ENCODE assay signal across 12 cellular contexts in the genomic region with DNA sequence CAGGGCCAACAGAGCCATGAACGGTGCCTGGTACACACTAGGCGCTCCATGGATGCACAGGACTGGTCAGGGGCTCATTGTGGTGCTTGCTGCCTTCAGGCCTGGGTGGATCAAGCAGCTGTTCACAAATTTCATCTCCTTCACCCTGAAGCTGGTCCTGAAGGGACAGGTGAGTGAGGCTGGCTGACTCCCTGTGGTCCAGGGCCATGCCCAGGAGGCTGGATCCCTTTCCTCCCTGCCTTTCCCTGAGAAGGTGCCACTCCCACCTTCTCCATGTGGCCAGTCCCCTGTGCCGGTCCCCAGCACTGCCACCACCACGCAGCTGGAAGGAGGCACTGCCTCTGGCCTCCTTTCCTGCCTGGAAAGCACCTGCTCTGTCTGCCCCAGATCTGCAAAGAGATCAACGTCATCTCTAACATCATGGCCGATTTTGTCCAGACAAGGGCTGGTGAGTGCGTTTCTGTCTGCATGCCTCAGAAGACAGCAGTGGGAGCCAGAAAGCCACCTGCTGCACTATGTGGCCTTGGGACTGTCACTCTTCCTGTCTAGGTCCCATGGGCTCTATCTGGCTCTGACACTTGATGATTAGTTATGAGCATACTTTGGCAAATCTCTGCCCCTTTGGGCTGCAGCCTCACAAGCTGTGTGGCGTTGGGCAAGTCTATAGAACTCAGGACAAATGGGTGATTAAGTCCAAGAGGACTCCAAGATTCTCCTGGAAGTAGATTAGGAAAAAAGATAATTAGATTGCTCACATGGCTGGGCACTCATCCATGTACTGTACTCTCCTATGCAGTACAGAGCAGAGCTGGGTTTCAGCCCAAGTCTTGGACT. TPM values are rescaled to one million over a fixed set of nuclear protein-coding genes. Genes with fewer than 3 reads are reported as not detected.
DNase-seq lines count a peak whose midpoint lies in the region; ATAC-seq and TF ChIP-seq lines count a peak whose summit lies in the region.
"Had no signal": no experiment of that assay in that cellular context is flagged by ENCODE, and none has a peak within 500 bp of the region (broad histone marks: within the 10 kb centered on the region; RNA-seq: fewer than 3 reads in every experiment).

No MANE protein-coding gene starts in this region.

- H3K27me3 Mint-ChIP-seq in stimulated activated naive B cell treated with anti-CD40 and anti-IgM and Interleukin-4, amounts not matched to agents 10 μg/mL and 1 μg/mL and 100 μg/mL, for 72 hours = no peaks in the 10 kb centered on the region
- peaks cover 10% of the 10 kb centered on the region for H3K27me3 Mint-ChIP-seq in GM23338 (ENCODE audit: insufficient read depth, low read depth, poor library complexity)
- no peaks in the 10 kb centered on the region for H3K27me3 Mint-ChIP-seq in activated CD4-positive, alpha-beta T cell treated with anti-CD3 and anti-CD28 coated beads for 36 hours

- H3K79me2 ChIP-seq in GM23338 (replicated peaks; ENCODE audit: insufficient read depth) = no peaks in the 10 kb centered on the region

- no peak for TF ChIP-seq CTCF in GM23338 (conservative IDR thresholded peaks at IDR 0.05; ENCODE audit: low read depth in 2 of 2)
- no peak for TF ChIP-seq CTCF in esophagus muscularis mucosa (IDR thresholded peaks at IDR 0.05)

- H3K4me2 ChIP-seq in GM23338 = no peak overlapping the region

- POLR2A ChIA-PET in activated CD4-positive, alpha-beta T cell treated with anti-CD3 and anti-CD28 coated beads for 36 hours (lab: Charles Lee) = interaction anchor here (0.6 to 0.9 kb wide), 3 partner anchors 9 to 327 kb away, joined by 3 to 9 read pairs (median 3); no protein-coding TSS in a partner anchor

- no peaks in the 10 kb centered on the region for H3K4me1 ChIP-seq in NT2/D1 (ENCODE audit: insufficient read depth, insufficient read length)
- H3K4me1 ChIP-seq in GM23338 (ENCODE audit: insufficient read depth) = no peaks in the 10 kb centered on the region
- H3K4me1 ChIP-seq in esophagus muscularis mucosa = peaks cover 2 to 10% (median 3%) of the 10 kb centered on the region in 4 donors

- no peaks in the 10 kb centered on the region for H3F3A ChIP-seq in GM23338 (replicated peaks; ENCODE audit: low read depth)

- H3K4me3 ChIP-seq in NT2/D1 (ENCODE audit: insufficient read length, low read depth) = no peak overlapping the region
- no peak overlapping the region for H3K4me3 ChIP-seq in GM23338
- H3K4me3 ChIP-seq in esophagus muscularis mucosa = no peak overlapping the region
- H3K4me3 ChIP-seq: lower lobe of right lung had no signal

- WGBS in esophagus muscularis mucosa = 64% methylated on average over 8 of the region's 8 CpGs

- CTCF ChIA-PET in activated CD4-positive, alpha-beta T cell treated with anti-CD3 and anti-CD28 coated beads for 36 hours (lab: Charles Lee) = interaction anchor here (0.5 to 1.3 kb wide), 6 partner anchors 10 to 235 kb away, joined by 3 to 4 read pairs (median 3); no protein-coding TSS in a partner anchor

- H3K36me3 ChIP-seq in NT2/D1 (ENCODE audit: insufficient read depth, insufficient read length, low read length) (no peaks in the 10 kb centered on the region), GM23338 (ENCODE audit: insufficient read depth) (no peaks in the 10 kb centered on the region), esophagus muscularis mucosa (no peaks in the 10 kb centered on the region)
- H3K36me3 ChIP-seq: lower lobe of right lung had no signal

- H3K9ac ChIP-seq in NT2/D1 (ENCODE audit: insufficient read length, low read depth) = peak overlapping the region; percentile 8

- H2AFZ ChIP-seq in GM23338 = no peak overlapping the region

- peak overlapping the region; percentile 35 to 75 for H3K4me3 Mint-ChIP-seq in stimulated activated naive B cell treated with anti-CD40 and anti-IgM and Interleukin-4, amounts not matched to agents 10 μg/mL and 1 μg/mL and 100 μg/mL, for 72 hours
- H3K4me3 Mint-ChIP-seq in GM23338 = no peak overlapping the region
- no peak overlapping the region for H3K4me3 Mint-ChIP-seq in activated CD4-positive, alpha-beta T cell treated with anti-CD3 and anti-CD28 coated beads for 36 hours

- peak; percentile 44 for DNase-seq in DMS53 (lab: John Stamatoyannopoulos, UW)
- no peak for DNase-seq in DMS53 treated with DMSO at 0.1 percent for 48 hours (lab: John Stamatoyannopoulos, UW; ENCODE audit: unreplicated experiment)
- no peak for DNase-seq in NT2/D1 (ENCODE audit: low read depth, low spot score)
- DNase-seq in stimulated activated naive B cell treated with anti-CD40 and anti-IgM and Interleukin-4, amounts not matched to agents 10 μg/mL and 1 μg/mL and 100 μg/mL, for 72 hours = peak; percentile 77
- no peak for DNase-seq in GM23338 (ENCODE audit: low spot score)
- DNase-seq in esophagus muscularis mucosa (ENCODE audit: extremely low spot score) = no peak
- DNase-seq in activated CD4-positive, alpha-beta T cell treated with anti-CD3 and anti-CD28 coated beads for 36 hours = no peak
- DNase-seq: lower lobe of right lung; stimulated activated CD4-positive, alpha-beta T cell treated with anti-CD3 and anti-CD28 coated beads, Interleukin-2, amount 100 ng/mL, for 24 hours had no signal

- H4K20me1 ChIP-seq in GM23338 (replicated peaks; ENCODE audit: insufficient read depth) = no peaks in the 10 kb centered on the region

- intact Hi-C loops in esophagus muscularis mucosa (cut with DNase I) = no loop called here
- intact Hi-C loops in activated CD4-positive, alpha-beta T cell treated with anti-CD3 and anti-CD28 coated beads for 36 hours (cut with DNase I, micrococcal nuclease) = no loop called here

- peak overlapping the region; percentile 99 for H3K27ac Mint-ChIP-seq in stimulated activated naive B cell treated with anti-CD40 and anti-IgM and Interleukin-4, amounts not matched to agents 10 μg/mL and 1 μg/mL and 100 μg/mL, for 72 hours
- no peak overlapping the region for H3K27ac Mint-ChIP-seq in GM23338
- no peak overlapping the region for H3K27ac Mint-ChIP-seq in activated CD4-positive, alpha-beta T cell treated with anti-CD3 and anti-CD28 coated beads for 36 hours

- H3K27ac ChIP-seq in GM23338 (ENCODE audit: low read depth) (no peak overlapping the region), esophagus muscularis mucosa (replicated peaks in 1 of 4) (no peak overlapping the region)
- H3K27ac ChIP-seq: 22Rv1, lower lobe of right lung had no signal

- TF ChIP-seq EP300 in esophagus muscularis mucosa (IDR thresholded peaks at IDR 0.05) = no peak

- no peak for TF ChIP-seq POLR2A in esophagus muscularis mucosa (IDR thresholded peaks at IDR 0.05; ENCODE audit: low read depth)

- peaks cover 0 to 1% of the 10 kb centered on the region in 2 donors for H3K9me3 Mint-ChIP-seq in stimulated activated naive B cell treated with anti-CD40 and anti-IgM and Interleukin-4, amounts not matched to agents 10 μg/mL and 1 μg/mL and 100 μg/mL, for 72 hours
- H3K9me3 Mint-ChIP-seq in GM23338 = 0 out of 3 replicates have a peak, but pooled peaks cover 2% of the 10 kb centered on the region
- H3K9me3 Mint-ChIP-seq in activated CD4-positive, alpha-beta T cell treated with anti-CD3 and anti-CD28 coated beads for 36 hours (ENCODE audit: low read depth) = no peaks in the 10 kb centered on the region

- no peaks in the 10 kb centered on the region for H3K27me3 ChIP-seq in NT2/D1 (ENCODE audit: insufficient read depth, insufficient read length)
- H3K27me3 ChIP-seq in GM23338 (ENCODE audit: insufficient read depth) = no peaks in the 10 kb centered on the region
- H3K27me3 ChIP-seq in esophagus muscularis mucosa = no peaks in the 10 kb centered on the region

- no peaks in the 10 kb centered on the region for H3K9me2 ChIP-seq in GM23338 (ENCODE audit: insufficient read depth)

- peaks cover 46 to 95% of the 10 kb centered on the region in 2 donors for H3K4me1 Mint-ChIP-seq in stimulated activated naive B cell treated with anti-CD40 and anti-IgM and Interleukin-4, amounts not matched to agents 10 μg/mL and 1 μg/mL and 100 μg/mL, for 72 hours
- H3K4me1 Mint-ChIP-seq in GM23338 = no peaks in the 10 kb centered on the region; the same call in 2 of the 3 replicates
- H3K4me1 Mint-ChIP-seq in activated CD4-positive, alpha-beta T cell treated with anti-CD3 and anti-CD28 coated beads for 36 hours = peaks cover 21% of the 10 kb centered on the region

- peaks cover 1 to 7% of the 10 kb centered on the region in 2 donors for H3K36me3 Mint-ChIP-seq in stimulated activated naive B cell treated with anti-CD40 and anti-IgM and Interleukin-4, amounts not matched to agents 10 μg/mL and 1 μg/mL and 100 μg/mL, for 72 hours
- no peaks in the 10 kb centered on the region for H3K36me3 Mint-ChIP-seq in GM23338 (ENCODE audit: low read depth)
- no peaks in the 10 kb centered on the region for H3K36me3 Mint-ChIP-seq in activated CD4-positive, alpha-beta T cell treated with anti-CD3 and anti-CD28 coated beads for 36 hours (ENCODE audit: low read depth)

- peak; percentile 90 for ATAC-seq in HG02759 (IDR thresholded peaks at IDR 0.05; ENCODE audit: unreplicated experiment)
- peak; percentile 95 to 96 for ATAC-seq in stimulated activated naive B cell treated with anti-CD40 and anti-IgM and Interleukin-4, amounts not matched to agents 10 μg/mL and 1 μg/mL and 100 μg/mL, for 72 hours (replicated peaks)
- no peak for ATAC-seq in GM23338
- no peak for ATAC-seq in activated CD4-positive, alpha-beta T cell treated with anti-CD3 and anti-CD28 coated beads for 36 hours
- ATAC-seq: HCT116, lower lobe of right lung had no signal

- H3K9me3 ChIP-seq in NT2/D1 (ENCODE audit: insufficient read depth, low read length) (no peaks in the 10 kb centered on the region), esophagus muscularis mucosa (no peaks in the 10 kb centered on the region)
- H3K9me3 ChIP-seq: lower lobe of right lung had no signal

TF ChIP-seq in GM23338, 12 proteins besides CTCF, POLR2A, EP300 and RAD21 (continues in another document):
- TF ChIP-seq NANOG (IDR thresholded peaks at IDR 0.05; ENCODE audit: borderline replicate concordance) (no peak), EZH2phosphoT487 (IDR thresholded peaks at IDR 0.05; ENCODE audit: unreplicated experiment) (no peak), EZH2 (IDR thresholded peaks at IDR 0.05; ENCODE audit: low read depth, unreplicated experiment) (no peak)

RNA-seq across cellular contexts. Expression of a gene that starts 9.4 kb away (rescaled TPM):
- not detected in 2 replicates for total RNA-seq in GM23338 (2014; rRNA removed; shearing (Covaris generic))
- polyA plus RNA-seq in GM23338 (2016; fragmentation: Nextera tagmentation; extraction: Ambion mirVana) = 0.12 TPM in 1 of 2 replicates, not detected in the other
- total RNA-seq in esophagus muscularis mucosa = 1 to 10 TPM in 1 of 4 donors, under 1 TPM in 2, not detected in 1; 0.19 to 1.2 (median 0.52) TPM
- under 1 TPM in 1 of 2 experiments, not detected in 1; 0.14 TPM for total RNA-seq in activated CD4-positive, alpha-beta T cell treated with anti-CD3 and anti-CD28 coated beads for 36 hours

RNA-seq across cellular contexts. Expression of a gene that starts 18.2 kb away (rescaled TPM):
- total RNA-seq in GM23338 (2014; rRNA removed; shearing (Covaris generic)) = 3.9 and 8.1 TPM in 2 replicates
- 1.4 and 2.3 TPM in 2 replicates for polyA plus RNA-seq in GM23338 (2016; fragmentation: Nextera tagmentation; extraction: Ambion mirVana)
- 10 to 100 TPM; 14.4 to 22.5 (median 16.6) TPM for total RNA-seq in esophagus muscularis mucosa
- 100 to 1,000 TPM; 143 to 175 TPM for total RNA-seq in activated CD4-positive, alpha-beta T cell treated with anti-CD3 and anti-CD28 coated beads for 36 hours

RNA-seq across cellular contexts. Expression of a gene that starts 39.2 kb away (rescaled TPM):
- total RNA-seq in GM23338 (2014; rRNA removed; shearing (Covaris generic)) = 42.7 and 44.1 TPM in 2 replicates
- polyA plus RNA-seq in GM23338 (2016; fragmentation: Nextera tagmentation; extraction: Ambion mirVana) = 33.6 and 41.1 TPM in 2 replicates
- total RNA-seq in esophagus muscularis mucosa = 10 to 100 TPM; 64.0 to 99.7 (median 71.5) TPM
- total RNA-seq in activated CD4-positive, alpha-beta T cell treated with anti-CD3 and anti-CD28 coated beads for 36 hours = 100 to 1,000 TPM; 136 to 195 TPM

Comparison
In these comparisons a context has a peak if more than half of its experiments do, and no peak if none do; other contexts are left out.
1. DNase-seq: peak in DMS53 (single experiment) and stimulated activated naive B cell treated with anti-CD40 and anti-IgM and Interleukin-4, amounts not matched to agents 10 μg/mL and 1 μg/mL and 100 μg/mL, for 72 hours (single experiment); none in DMS53 treated with DMSO at 0.1 percent for 48 hours (single experiment), NT2/D1 (single experiment), GM23338 (single experiment), esophagus muscularis mucosa (single experiment) and activated CD4-positive, alpha-beta T cell treated with anti-CD3 and anti-CD28 coated beads for 36 hours (single experiment).
2. ATAC-seq: peak in HG02759 (single experiment) and stimulated activated naive B cell treated with anti-CD40 and anti-IgM and Interleukin-4, amounts not matched to agents 10 μg/mL and 1 μg/mL and 100 μg/mL, for 72 hours (2 of 2); none in GM23338 (single experiment) and activated CD4-positive, alpha-beta T cell treated with anti-CD3 and anti-CD28 coated beads for 36 hours (single experiment).
3. H3K4me3 Mint-ChIP-seq: peak in stimulated activated naive B cell treated with anti-CD40 and anti-IgM and Interleukin-4, amounts not matched to agents 10 μg/mL and 1 μg/mL and 100 μg/mL, for 72 hours (2 of 2); none in GM23338 (single experiment) and activated CD4-positive, alpha-beta T cell treated with anti-CD3 and anti-CD28 coated beads for 36 hours (single experiment).
4. RNA of a gene that starts 18.2 kb away (total RNA-seq): 143 to 175 TPM in activated CD4-positive, alpha-beta T cell treated with anti-CD3 and anti-CD28 coated beads for 36 hours; 14.4 to 22.5 TPM in esophagus muscularis mucosa and 3.9 to 8.1 TPM in GM23338; every median in the first group is over 4 times any median in the second.